In the genomic region with DNA sequence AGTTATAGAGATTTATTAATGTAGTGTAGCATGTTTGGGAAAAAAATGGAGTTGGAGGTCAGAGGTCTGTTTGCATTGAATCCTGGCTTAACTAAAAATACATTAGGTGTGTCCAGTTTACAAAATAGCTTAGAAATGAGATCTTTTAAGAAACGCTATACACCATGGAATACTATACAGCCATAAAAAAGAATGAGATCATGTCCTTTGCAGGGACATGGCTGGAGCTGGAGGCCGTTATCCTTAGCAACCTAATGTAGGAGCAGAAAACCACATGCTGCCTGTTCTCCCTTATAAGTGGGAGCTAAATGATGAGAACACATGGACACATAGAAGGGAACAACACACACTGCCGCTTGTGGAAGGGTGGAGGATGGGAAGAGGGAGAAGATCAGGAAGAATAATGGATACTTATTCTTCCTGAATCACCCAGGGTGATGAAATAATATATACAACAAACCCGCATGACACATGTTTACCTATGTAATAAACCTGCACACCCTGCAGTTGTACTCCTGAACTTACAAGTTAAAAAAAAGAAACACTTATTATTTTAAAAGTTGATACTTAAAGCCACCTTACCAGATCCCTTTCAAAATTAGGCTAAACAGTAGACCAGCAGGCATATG, we compare ENCODE assay signal across 23 cellular contexts. TPM values are rescaled to one million over a fixed set of nuclear protein-coding genes. Genes with fewer than 3 reads are reported as not detected.
"Had no signal": no experiment of that assay in that cellular context is flagged by ENCODE, and none has a peak within 500 bp of the region (broad histone marks: within the 10 kb centered on the region; RNA-seq: fewer than 3 reads in every experiment).

No MANE protein-coding gene starts in this region.

- H3K9ac ChIP-seq: SK-N-SH had no signal

- DNase-seq: KBM-7, MV-4-11, NCI-H1048, NCI-H1105, NCI-H1417, NCI-H1436 treated with DMSO at 0.1 percent for 48 hours, NCI-H1694, NCI-H187 treated with DMSO at 0.1 percent for 48 hours, NCI-H2029 treated with DMSO at 0.1 percent for 48 hours, NCI-H226, NCI-H446, NCI-H510A, NCI-H774, SHP77, SK-N-SH, SW 1271 had no signal

- ATAC-seq: Panc1 had no signal

- H3K27ac Mint-ChIP-seq: IgD-negative memory B cell had no signal

- H3K4me3 Mint-ChIP-seq: IgD-negative memory B cell had no signal

- H3K27ac ChIP-seq: RWPE1 had no signal

- H3K27me3 Mint-ChIP-seq: IgD-negative memory B cell had no signal

- H3K9me3 ChIP-seq: SK-N-SH had no signal

RNA-seq across cellular contexts. Expression of gene MYRFL, which starts 14.0 kb away (rescaled TPM):
- total RNA-seq: HT1080, LHCN-M2, MCF 10A, SK-MEL-5 had no signal
- polyA plus RNA-seq: IgD-negative memory B cell, SK-N-SH had no signal
